ENCODE assay signal across 1 cellular context in the genomic region with DNA sequence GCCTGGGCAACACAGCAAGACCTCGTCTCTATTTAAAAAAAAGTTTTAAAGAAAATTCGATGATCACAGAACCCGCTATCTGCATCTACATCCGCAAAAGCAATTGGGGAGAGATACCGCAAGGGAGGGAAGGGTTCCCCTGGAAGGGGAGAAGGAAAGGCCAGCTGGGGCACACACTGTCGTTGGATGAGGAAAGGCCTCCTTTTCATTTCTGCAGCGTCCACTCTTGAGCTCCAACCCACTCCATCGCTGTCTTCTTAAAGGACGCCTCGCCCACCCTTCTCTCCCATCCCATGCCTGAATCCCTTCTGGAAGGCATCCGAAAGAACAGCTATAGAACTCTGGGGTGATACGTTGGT.
TF ChIP-seq lines count a peak whose summit lies in the region.

No MANE protein-coding gene starts in this region.

TF ChIP-seq in H1, 55 proteins besides CTCF, POLR2A, EP300 and RAD21:
- TF ChIP-seq SRF (IDR thresholded peaks at IDR 0.05; ENCODE audit: low read depth, low read length) (no peak), CBX5 (IDR thresholded peaks at IDR 0.05; ENCODE audit: low read depth, low read length) (no peak), BRCA1 (IDR thresholded peaks at IDR 0.05; ENCODE audit: low read depth, low read length) (no peak), JUN (IDR thresholded peaks at IDR 0.05; ENCODE audit: low read depth, low read length) (no peak), ASH2L (IDR thresholded peaks at IDR 0.05; ENCODE audit: low read length) (no peak)
TF ChIP-seq in H1: peak in this region for 0.
